9 cellular contexts compared by ENCODE assay signal in the genomic region with DNA sequence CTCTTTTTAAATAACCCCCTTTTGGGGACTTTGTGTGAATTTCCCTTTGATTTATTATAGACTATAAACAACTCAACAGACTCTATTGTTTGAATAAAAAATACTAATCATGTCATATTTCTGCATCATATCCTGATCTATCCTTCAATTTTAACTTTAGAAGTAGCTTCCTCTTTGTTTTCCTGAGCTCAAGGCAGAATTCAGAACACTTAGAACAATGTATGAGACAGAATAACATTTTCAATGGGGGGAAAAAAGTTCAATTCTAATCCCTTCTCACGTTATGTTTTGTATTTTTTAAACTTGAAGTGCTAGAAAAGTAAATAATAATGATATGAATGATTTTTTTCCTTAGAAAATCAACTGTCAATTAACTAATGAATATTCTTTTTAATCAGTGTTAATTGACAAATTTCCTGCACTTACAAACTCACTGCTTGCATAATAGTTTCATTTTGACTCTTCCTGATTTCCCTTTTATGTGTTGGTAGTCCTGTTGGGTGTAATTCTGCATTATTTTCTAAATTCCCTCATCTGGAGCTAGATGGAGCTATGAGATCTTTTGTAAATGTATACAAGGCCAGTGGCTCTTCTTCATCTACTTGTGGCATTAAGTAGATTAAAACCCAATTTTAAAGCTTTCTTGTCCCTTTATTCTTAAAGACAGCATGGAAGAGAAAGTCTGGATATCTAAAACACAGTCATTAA.
A peak's percentile ranks its signal among the peaks of the same experiment; 100 is the strongest.
DNase-seq lines count a peak whose midpoint lies in the region; ATAC-seq and TF ChIP-seq lines count a peak whose summit lies in the region.
"Had no signal": no experiment of that assay in that cellular context is flagged by ENCODE, and none has a peak within 500 bp of the region (broad histone marks: within the 10 kb centered on the region; RNA-seq: fewer than 3 reads in every experiment).

No MANE protein-coding gene starts in this region.

- no peak overlapping the region for H3K9ac ChIP-seq in liver (ENCODE audit: low read depth in 1 of 2, low read length in 2 of 2)

- H3K36me3 Mint-ChIP-seq in natural killer cell, result no peaks in the 10 kb centered on the region

- peaks cover 0 to 6% of the 10 kb centered on the region in 2 donors for H3K27me3 Mint-ChIP-seq in natural killer cell (ENCODE audit: low read depth in 2 of 2)

- no peak overlapping the region for H3K27ac ChIP-seq in liver (ENCODE audit: low read depth in 1 of 2, low read length in 2 of 2)
- H3K27ac ChIP-seq: SJSA1 had no signal

- H3K27me3 ChIP-seq in liver (ENCODE audit: control insufficient read depth in 4 of 4, insufficient read depth in 4 of 4, low read length in 3 of 4), result no peaks in the 10 kb centered on the region
- H3K27me3 ChIP-seq: SJSA1 had no signal

- H3K4me1 Mint-ChIP-seq in natural killer cell, result no peaks in the 10 kb centered on the region

- 68% methylated on average over 1 of the region's 1 CpG for WGBS in liver

- no peak overlapping the region for H3K27ac Mint-ChIP-seq in natural killer cell

- H3K9me3 Mint-ChIP-seq in natural killer cell, result no peaks in the 10 kb centered on the region

- TF ChIP-seq CTCF in liver (IDR thresholded peaks at IDR 0.05; ENCODE audit: low read depth, low read length, missing input control) (peak; percentile 39), natural killer cell (IDR thresholded peaks at IDR 0.05) (no peak)

- DNase-seq in EH (ENCODE audit: low read depth), result peak; percentile 63
- peak; percentile 22 for DNase-seq in NAMALWA (ENCODE audit: low spot score)
- peak; percentile 63 for DNase-seq in astrocyte of the hippocampus (ENCODE audit: low read depth, low spot score)
- no peak for DNase-seq in NCI-H2029 (lab: John Stamatoyannopoulos, UW)
- no peak for DNase-seq in natural killer cell

- ATAC-seq in natural killer cell (no peak), HG02588 (IDR thresholded peaks at IDR 0.05; ENCODE audit: unreplicated experiment) (no peak), HG03039 (IDR thresholded peaks at IDR 0.05; ENCODE audit: unreplicated experiment) (no peak)

- TF ChIP-seq RAD21 in liver (IDR thresholded peaks at IDR 0.05), result peak; percentile 80 to 84

- no peaks in the 10 kb centered on the region for H3K36me3 ChIP-seq in liver (ENCODE audit: control insufficient read depth in 4 of 4, insufficient read depth in 3 of 4, low read depth in 1 of 4, low read length in 3 of 4)
- H3K36me3 ChIP-seq: SJSA1 had no signal

- intact Hi-C loops in natural killer cell (cut with micrococcal nuclease), result loop anchor here (5.0 kb wide), 1 partner anchor 806 kb away; no protein-coding TSS in a partner anchor

- H3K4me3 Mint-ChIP-seq in natural killer cell, result no peak overlapping the region

- H3K4me1 ChIP-seq in liver (ENCODE audit: control insufficient read depth in 4 of 4, insufficient read depth in 4 of 4, low read length in 3 of 4), result no peaks in the 10 kb centered on the region

- H3K4me3 ChIP-seq in liver (ENCODE audit: low read depth in 1 of 3, low read length in 3 of 3), result no peak overlapping the region
- H3K4me3 ChIP-seq: SJSA1 had no signal

- H3K9me3 ChIP-seq in liver (ENCODE audit: control insufficient read depth in 4 of 4, low read length in 3 of 4), result no peaks in the 10 kb centered on the region
- H3K9me3 ChIP-seq: SJSA1 had no signal

TF ChIP-seq in liver, 16 proteins besides CTCF, POLR2A, EP300 and RAD21:
- TF ChIP-seq HNF4A (conservative IDR thresholded peaks at IDR 0.05), result no peak
- TF ChIP-seq, protein P1, sequence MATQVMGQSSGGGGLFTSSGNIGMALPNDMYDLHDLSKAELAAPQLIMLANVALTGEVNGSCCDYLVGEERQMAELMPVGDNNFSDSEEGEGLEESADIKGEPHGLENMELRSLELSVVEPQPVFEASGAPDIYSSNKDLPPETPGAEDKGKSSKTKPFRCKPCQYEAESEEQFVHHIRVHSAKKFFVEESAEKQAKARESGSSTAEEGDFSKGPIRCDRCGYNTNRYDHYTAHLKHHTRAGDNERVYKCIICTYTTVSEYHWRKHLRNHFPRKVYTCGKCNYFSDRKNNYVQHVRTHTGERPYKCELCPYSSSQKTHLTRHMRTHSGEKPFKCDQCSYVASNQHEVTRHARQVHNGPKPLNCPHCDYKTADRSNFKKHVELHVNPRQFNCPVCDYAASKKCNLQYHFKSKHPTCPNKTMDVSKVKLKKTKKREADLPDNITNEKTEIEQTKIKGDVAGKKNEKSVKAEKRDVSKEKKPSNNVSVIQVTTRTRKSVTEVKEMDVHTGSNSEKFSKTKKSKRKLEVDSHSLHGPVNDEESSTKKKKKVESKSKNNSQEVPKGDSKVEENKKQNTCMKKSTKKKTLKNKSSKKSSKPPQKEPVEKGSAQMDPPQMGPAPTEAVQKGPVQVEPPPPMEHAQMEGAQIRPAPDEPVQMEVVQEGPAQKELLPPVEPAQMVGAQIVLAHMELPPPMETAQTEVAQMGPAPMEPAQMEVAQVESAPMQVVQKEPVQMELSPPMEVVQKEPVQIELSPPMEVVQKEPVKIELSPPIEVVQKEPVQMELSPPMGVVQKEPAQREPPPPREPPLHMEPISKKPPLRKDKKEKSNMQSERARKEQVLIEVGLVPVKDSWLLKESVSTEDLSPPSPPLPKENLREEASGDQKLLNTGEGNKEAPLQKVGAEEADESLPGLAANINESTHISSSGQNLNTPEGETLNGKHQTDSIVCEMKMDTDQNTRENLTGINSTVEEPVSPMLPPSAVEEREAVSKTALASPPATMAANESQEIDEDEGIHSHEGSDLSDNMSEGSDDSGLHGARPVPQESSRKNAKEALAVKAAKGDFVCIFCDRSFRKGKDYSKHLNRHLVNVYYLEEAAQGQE (IDR thresholded peaks at IDR 0.05), result no peak
- TF ChIP-seq EGR1 (IDR thresholded peaks at IDR 0.05; ENCODE audit: low read depth in 2 of 2), result no peak
- no peak for TF ChIP-seq GABPA (IDR thresholded peaks at IDR 0.05 in 1 of 2, conservative IDR thresholded peaks at IDR 0.05 in 1 of 2)
- TF ChIP-seq RXRA (IDR thresholded peaks at IDR 0.05), result no peak
- no peak for TF ChIP-seq NR2F2 (IDR thresholded peaks at IDR 0.05)
- TF ChIP-seq ATF3 (IDR thresholded peaks at IDR 0.05), result no peak
- TF ChIP-seq JUND (IDR thresholded peaks at IDR 0.05), result no peak
- TF ChIP-seq TAF1 (conservative IDR thresholded peaks at IDR 0.05), result no peak
- TF ChIP-seq YY1 (IDR thresholded peaks at IDR 0.05), result no peak
- TF ChIP-seq SP1 (IDR thresholded peaks at IDR 0.05), result no peak
- TF ChIP-seq FOXA1 (IDR thresholded peaks at IDR 0.05), result no peak
- TF ChIP-seq FOXA2 (IDR thresholded peaks at IDR 0.05), result no peak
- TF ChIP-seq ZBTB33 (IDR thresholded peaks at IDR 0.05), result no peak
- TF ChIP-seq MAX (IDR thresholded peaks at IDR 0.05), result no peak

Comparison
In these comparisons a context has a peak if more than half of its experiments do, and no peak if none do; other contexts are left out.
1. DNase-seq: peak in EH (single experiment), NAMALWA (single experiment) and astrocyte of the hippocampus (single experiment); none in NCI-H2029 (single experiment) and natural killer cell (single experiment).